Comparison of ENCODE assay signal across 1 cellular context in the genomic region with DNA sequence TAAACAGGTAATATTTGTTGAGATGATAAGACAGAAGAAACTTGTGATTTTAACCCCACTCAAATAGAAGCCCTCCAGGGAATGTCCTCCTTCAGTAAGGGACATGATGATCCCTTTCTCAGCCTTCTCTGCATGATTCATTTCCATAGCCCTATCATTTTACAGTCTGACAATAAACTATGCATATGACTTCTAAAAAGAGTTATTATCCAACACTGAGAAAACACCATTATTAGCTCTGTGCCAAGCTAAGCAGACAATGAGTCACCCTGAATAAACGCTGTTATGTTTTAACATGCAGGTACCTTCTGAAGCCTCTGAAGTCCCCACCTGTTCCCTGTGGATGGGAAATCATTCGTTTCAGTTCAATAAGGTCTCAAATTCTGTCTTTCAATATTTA.
TF ChIP-seq lines count a peak whose summit lies in the region.

No MANE protein-coding gene starts in this region.

TF ChIP-seq in SK-N-SH, 30 proteins besides CTCF, POLR2A, EP300 and RAD21 (continued from another document):
- no peak for TF ChIP-seq MXI1 (IDR thresholded peaks at IDR 0.05; ENCODE audit: low read depth, low read length)
- no peak for TF ChIP-seq GATA2 (CRISPR knock-in tag; IDR thresholded peaks at IDR 0.05)
- TF ChIP-seq JUND (IDR thresholded peaks at IDR 0.05) = peak; percentile 95
- TF ChIP-seq RXRA (IDR thresholded peaks at IDR 0.05; ENCODE audit: borderline replicate concordance, low read depth) = peak; percentile 16; the same call in 1 of the 2 replicates
- TF ChIP-seq NRF1 (IDR thresholded peaks at IDR 0.05; ENCODE audit: low read depth, low read length) = no peak
- TF ChIP-seq, protein P1, sequence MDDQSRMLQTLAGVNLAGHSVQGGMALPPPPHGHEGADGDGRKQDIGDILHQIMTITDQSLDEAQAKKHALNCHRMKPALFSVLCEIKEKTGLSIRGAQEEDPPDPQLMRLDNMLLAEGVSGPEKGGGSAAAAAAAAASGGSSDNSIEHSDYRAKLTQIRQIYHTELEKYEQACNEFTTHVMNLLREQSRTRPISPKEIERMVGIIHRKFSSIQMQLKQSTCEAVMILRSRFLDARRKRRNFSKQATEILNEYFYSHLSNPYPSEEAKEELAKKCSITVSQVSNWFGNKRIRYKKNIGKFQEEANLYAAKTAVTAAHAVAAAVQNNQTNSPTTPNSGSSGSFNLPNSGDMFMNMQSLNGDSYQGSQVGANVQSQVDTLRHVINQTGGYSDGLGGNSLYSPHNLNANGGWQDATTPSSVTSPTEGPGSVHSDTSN (IDR thresholded peaks at IDR 0.05) = peak; percentile 93
- TF ChIP-seq GABPA (IDR thresholded peaks at IDR 0.05; ENCODE audit: low read depth) = 0 out of 2 replicates have a peak, but pooled peaks have one; percentile 2
- TF ChIP-seq NFIC (IDR thresholded peaks at IDR 0.05; ENCODE audit: borderline replicate concordance) = peak; percentile 95
- TF ChIP-seq CHD2 (IDR thresholded peaks at IDR 0.05; ENCODE audit: low read length, partially characterized antibody) = no peak
- TF ChIP-seq POLR2AphosphoS5 (IDR thresholded peaks at IDR 0.05; ENCODE audit: low read depth, low read length) = peak; percentile 58; the same call in 1 of the 2 replicates
- TF ChIP-seq TCF12 (IDR thresholded peaks at IDR 0.05) = peak; percentile 90
- no peak for TF ChIP-seq SIN3A (IDR thresholded peaks at IDR 0.05; ENCODE audit: borderline replicate concordance, low read depth, low read length)
- TF ChIP-seq, protein P2, sequence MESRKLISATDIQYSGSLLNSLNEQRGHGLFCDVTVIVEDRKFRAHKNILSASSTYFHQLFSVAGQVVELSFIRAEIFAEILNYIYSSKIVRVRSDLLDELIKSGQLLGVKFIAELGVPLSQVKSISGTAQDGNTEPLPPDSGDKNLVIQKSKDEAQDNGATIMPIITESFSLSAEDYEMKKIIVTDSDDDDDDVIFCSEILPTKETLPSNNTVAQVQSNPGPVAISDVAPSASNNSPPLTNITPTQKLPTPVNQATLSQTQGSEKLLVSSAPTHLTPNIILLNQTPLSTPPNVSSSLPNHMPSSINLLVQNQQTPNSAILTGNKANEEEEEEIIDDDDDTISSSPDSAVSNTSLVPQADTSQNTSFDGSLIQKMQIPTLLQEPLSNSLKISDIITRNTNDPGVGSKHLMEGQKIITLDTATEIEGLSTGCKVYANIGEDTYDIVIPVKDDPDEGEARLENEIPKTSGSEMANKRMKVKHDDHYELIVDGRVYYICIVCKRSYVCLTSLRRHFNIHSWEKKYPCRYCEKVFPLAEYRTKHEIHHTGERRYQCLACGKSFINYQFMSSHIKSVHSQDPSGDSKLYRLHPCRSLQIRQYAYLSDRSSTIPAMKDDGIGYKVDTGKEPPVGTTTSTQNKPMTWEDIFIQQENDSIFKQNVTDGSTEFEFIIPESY (IDR thresholded peaks at IDR 0.05; ENCODE audit: borderline replicate concordance, low read depth) = peak; percentile 40; the same call in 1 of the 2 replicates
- TF ChIP-seq TEAD4 (IDR thresholded peaks at IDR 0.05; ENCODE audit: borderline replicate concordance, insufficient read depth) = peak; percentile 61; the same call in 1 of the 2 replicates
- TF ChIP-seq YY1 (IDR thresholded peaks at IDR 0.05; ENCODE audit: low read depth) = no peak
- TF ChIP-seq RCOR1 (IDR thresholded peaks at IDR 0.05; ENCODE audit: low read length) = no peak
- TF ChIP-seq SMC3 (IDR thresholded peaks at IDR 0.05; ENCODE audit: low read depth, low read length) = no peak
TF ChIP-seq in SK-N-SH: peak in this region for 10.
